In the genomic region with DNA sequence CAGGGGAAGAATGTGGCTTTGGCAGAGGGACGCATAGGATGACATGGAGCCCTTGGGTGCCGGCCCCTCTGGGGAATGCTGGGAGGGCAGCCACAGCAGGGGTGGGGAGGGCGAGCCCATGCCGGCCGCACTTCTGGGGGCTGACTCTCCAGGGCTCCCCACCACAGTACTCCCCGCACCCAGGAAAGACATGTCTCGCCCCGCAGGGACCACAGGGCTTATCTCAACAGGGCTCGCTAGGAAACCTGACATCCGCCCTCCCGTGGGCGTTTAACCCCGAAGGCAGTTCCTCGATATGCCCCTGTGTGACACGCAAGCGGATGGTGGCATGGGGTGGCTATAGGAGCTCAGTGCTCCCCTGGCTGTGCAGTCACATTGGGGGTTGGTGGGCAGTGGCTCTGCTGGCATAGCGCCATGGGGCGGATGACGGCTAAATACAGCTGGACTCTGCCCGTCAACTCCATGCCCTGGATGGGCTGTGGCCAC, we compare ENCODE assay signal across 20 cellular contexts.
"Had no signal": no experiment of that assay in that cellular context is flagged by ENCODE, and none has a peak within 500 bp of the region (broad histone marks: within the 10 kb centered on the region; RNA-seq: fewer than 3 reads in every experiment).

No MANE protein-coding gene starts in this region.

- FAIRE-seq: frontal cortex had no signal

- H3K9me3 Mint-ChIP-seq: activated naive CD4-positive, alpha-beta T cell treated with anti-CD3 and anti-CD28 coated beads for 36 hours; activated T-cell treated with anti-CD3 and anti-CD28 coated beads, Interleukin-2, amount 50 U/mL, for 24 hours; central memory CD8-positive, alpha-beta T cell; memory B cell; naive thymus-derived CD8-positive, alpha-beta T cell had no signal

- H3K9ac ChIP-seq: parathyroid adenoma had no signal

- ATAC-seq: activated CD4-positive, alpha-beta T cell treated with anti-CD3 and anti-CD28 coated beads for 36 hours; left ventricle myocardium superior; naive thymus-derived CD8-positive, alpha-beta T cell had no signal

- H3K4me3 Mint-ChIP-seq: activated CD4-positive, alpha-beta T cell treated with anti-CD3 and anti-CD28 coated beads for 36 hours; activated naive CD4-positive, alpha-beta T cell treated with anti-CD3 and anti-CD28 coated beads for 36 hours; activated T-cell treated with anti-CD3 and anti-CD28 coated beads, Interleukin-2, amount 50 U/mL, for 24 hours; memory B cell had no signal

- H3K27me3 ChIP-seq: brain microvascular endothelial cell, colonic mucosa, tibial artery, vagina had no signal

- H3K4me1 ChIP-seq: colonic mucosa, parathyroid adenoma, tibial artery, vagina had no signal

- H3K36me3 ChIP-seq: brain microvascular endothelial cell, colonic mucosa, tibial artery, vagina had no signal

- H3K27me3 Mint-ChIP-seq: activated CD4-positive, alpha-beta T cell treated with anti-CD3 and anti-CD28 coated beads for 36 hours; activated T-cell treated with anti-CD3 and anti-CD28 coated beads, Interleukin-2, amount 50 U/mL, for 24 hours; central memory CD8-positive, alpha-beta T cell had no signal

- DNase-seq: activated CD4-positive, alpha-beta T cell treated with anti-CD3 and anti-CD28 coated beads for 36 hours; activated CD4-positive, alpha-beta T cell treated with anti-CD3 and anti-CD28 coated beads, Interleukin-2, amount 50 U/mL, for 48 hours; activated naive CD4-positive, alpha-beta T cell treated with anti-CD3 and anti-CD28 coated beads for 36 hours; activated T-cell treated with anti-CD3 and anti-CD28 coated beads, Interleukin-2, amount 50 U/mL, for 24 hours; brain microvascular endothelial cell; colonic mucosa; effector CD4-positive, alpha-beta T cell; head of caudate nucleus; left ventricle myocardium superior; naive thymus-derived CD8-positive, alpha-beta T cell; stimulated activated CD4-positive, alpha-beta T cell treated with anti-CD3 and anti-CD28 coated beads, Interleukin-1b, Interleukin-23, amount 100 ng/mL, for 48 hours; stimulated activated CD8-positive, alpha-beta memory T cell treated with anti-CD3 and anti-CD28 coated beads, Interleukin-4, amount 100 ng/mL, for 48 hours; stimulated activated naive CD4-positive, alpha-beta T cell; substantia nigra; tibial artery had no signal

- H3K4me3 ChIP-seq: colonic mucosa, tibial artery, vagina had no signal

- H3K27ac Mint-ChIP-seq: activated CD4-positive, alpha-beta T cell treated with anti-CD3 and anti-CD28 coated beads for 36 hours; activated naive CD4-positive, alpha-beta T cell treated with anti-CD3 and anti-CD28 coated beads for 36 hours; activated T-cell treated with anti-CD3 and anti-CD28 coated beads, Interleukin-2, amount 50 U/mL, for 24 hours; memory B cell had no signal

- H3K9me3 ChIP-seq: colonic mucosa, tibial artery, vagina had no signal

- H3K27ac ChIP-seq: brain microvascular endothelial cell, colonic mucosa, parathyroid adenoma, tibial artery, vagina had no signal

- H3K36me3 Mint-ChIP-seq: memory B cell had no signal
